12 cellular contexts compared by ENCODE assay signal in genomic region chr14:32370720-32371119, GRCh38. TPM values are rescaled to one million over a fixed set of nuclear protein-coding genes. Genes with fewer than 3 reads are reported as not detected.
DNase-seq lines count a peak whose midpoint lies in the region; ATAC-seq and TF ChIP-seq lines count a peak whose summit lies in the region.
"Had no signal": no experiment of that assay in that cellular context is flagged by ENCODE, and none has a peak within 500 bp of the region (broad histone marks: within the 10 kb centered on the region; RNA-seq: fewer than 3 reads in every experiment).

No MANE protein-coding gene starts in this region.

- DNase-seq in DMS53 (lab: John Stamatoyannopoulos, UW) (peak; percentile 40), NCI-H460 (ENCODE audit: extremely low read depth, low read depth) (peak; percentile 29), dedifferentiated amniotic fluid mesenchymal stem cell (ENCODE audit: extremely low spot score) (peak; percentile 81), non-pigmented ciliary epithelial cell (ENCODE audit: low read depth) (peak; percentile 54), amygdala (lab: John Stamatoyannopoulos, UW) (no peak), head of caudate nucleus (no peak), OCI-LY7 (ENCODE audit: low spot score) (no peak)
- DNase-seq: activated gamma-delta T cell treated with Interleukin-2 at 50 U/mL for 16 hours, DMS153, NCI-H1105 had no signal

- H3K9me3 ChIP-seq in OCI-LY7 (ENCODE audit: low read length), result no peaks in the 10 kb centered on the region

- H3K4me2 ChIP-seq in OCI-LY7 (ENCODE audit: low read length), result no peak overlapping the region

- no peaks in the 10 kb centered on the region for H3K36me3 ChIP-seq in OCI-LY7 (ENCODE audit: insufficient read depth, low read length)

- no peaks in the 10 kb centered on the region for H3K4me1 ChIP-seq in OCI-LY7 (ENCODE audit: insufficient read depth, low read length, poor library complexity, severe bottlenecking)

- POLR2A ChIA-PET in OCI-LY7 (lab: Charles Lee), result interaction anchor here (1.1 kb wide), 1 partner anchor 21 kb away, joined by 3 read pairs; no protein-coding TSS in a partner anchor

- H3K27ac ChIP-seq in OCI-LY7 (ENCODE audit: low read depth, low read length, poor library complexity, severe bottlenecking), result no peak overlapping the region

- no peak for TF ChIP-seq CTCF in OCI-LY7 (conservative IDR thresholded peaks at IDR 0.05; ENCODE audit: low read length)

- H4K20me1 ChIP-seq in OCI-LY7 (ENCODE audit: insufficient read depth, low read length), result no peaks in the 10 kb centered on the region

- no peak overlapping the region for H2AFZ ChIP-seq in OCI-LY7 (ENCODE audit: low read length)

- no peaks in the 10 kb centered on the region for H3K9me2 ChIP-seq in OCI-LY7 (ENCODE audit: insufficient read depth, low read length)

- BruUV-seq in OCI-LY7 (replicated peaks; lab: Mats Ljungman, UMichigan), result no TSS peak

- CTCF ChIA-PET in OCI-LY7 (lab: Charles Lee; ENCODE audit: unreplicated experiment), result no interaction called here

- H3K4me3 ChIP-seq in OCI-LY7 (ENCODE audit: low read depth, low read length, poor library complexity, severe bottlenecking), result no peak overlapping the region

- ATAC-seq in GM19328 (IDR thresholded peaks at IDR 0.05; ENCODE audit: unreplicated experiment), result no peak
- ATAC-seq: WTC11 had no signal

- no peaks in the 10 kb centered on the region for H3K79me2 ChIP-seq in OCI-LY7 (ENCODE audit: insufficient read depth, low read depth, low read length)

- intact Hi-C loops in head of caudate nucleus (cut with DNase I), result no loop called here
- intact Hi-C loops in OCI-LY7 (cut with micrococcal nuclease; ENCODE audit: unreplicated experiment), result no loop called here

RNA-seq across cellular contexts. Expression of gene AKAP6, which starts 41.6 kb away (rescaled TPM):
- total RNA-seq in NCI-H460 (2014; rRNA removed; shearing (Covaris generic)), result 0.92 and 2.7 TPM in 2 replicates
- 0.19 and 0.54 TPM in 2 replicates for polyA plus RNA-seq in NCI-H460 (2014; cell fraction: nucleus; rRNA removed)
- 0.13 and 0.21 TPM in 2 replicates for total RNA-seq in OCI-LY7 (2014; rRNA removed; shearing (Covaris generic))
- 0.72 and 0.98 TPM in 2 replicates for total RNA-seq in OCI-LY7 (2022)

Comparison
In these comparisons a context has a peak if more than half of its experiments do, and no peak if none do; other contexts are left out.
1. DNase-seq: peak in DMS53 (single experiment), NCI-H460 (single experiment), dedifferentiated amniotic fluid mesenchymal stem cell (single experiment) and non-pigmented ciliary epithelial cell (single experiment); none in amygdala (0 of 56), head of caudate nucleus (0 of 42) and OCI-LY7 (single experiment).